Comparison of ENCODE assay signal across 1 cellular context in the genomic region with DNA sequence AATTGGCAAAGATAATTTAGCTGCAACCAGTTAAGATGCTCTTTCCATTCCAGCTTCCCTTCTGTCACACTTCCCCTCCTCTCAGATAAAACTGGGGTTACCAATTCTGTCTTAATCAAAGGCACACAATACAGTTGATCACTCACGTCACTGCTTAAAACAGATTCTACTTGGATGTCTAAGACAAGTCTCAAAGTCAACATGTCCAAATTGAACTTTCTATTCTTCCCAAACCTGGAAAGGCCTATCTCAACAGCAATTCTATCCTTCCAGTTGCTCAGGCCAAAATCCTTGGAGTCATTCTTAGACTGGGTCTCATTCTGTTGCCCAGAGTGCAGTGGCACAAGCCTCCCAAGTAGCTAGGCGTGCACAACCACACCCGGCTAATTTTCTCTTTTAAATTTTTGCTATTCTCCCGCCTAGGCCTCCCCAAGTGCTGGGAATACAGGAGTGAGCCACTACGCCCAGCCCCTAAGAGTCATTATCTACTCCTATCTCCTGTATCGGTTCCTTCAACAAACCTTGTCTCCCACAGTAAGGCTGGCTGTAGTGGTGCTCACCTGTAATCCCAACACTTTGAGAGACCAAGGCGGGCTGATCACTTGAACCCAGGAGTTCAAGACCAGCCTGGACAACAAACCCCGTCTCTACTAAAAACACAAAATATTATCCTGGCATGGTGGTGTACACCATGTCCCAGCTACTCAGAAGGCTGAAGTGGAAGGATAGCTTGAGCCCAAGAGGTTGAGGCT.
TF ChIP-seq lines count a peak whose summit lies in the region.

No MANE protein-coding gene starts in this region.

TF ChIP-seq in WTC11, 78 proteins besides CTCF, POLR2A, EP300 and RAD21 (continued from another document and continues in another):
- TF ChIP-seq, protein P1, sequence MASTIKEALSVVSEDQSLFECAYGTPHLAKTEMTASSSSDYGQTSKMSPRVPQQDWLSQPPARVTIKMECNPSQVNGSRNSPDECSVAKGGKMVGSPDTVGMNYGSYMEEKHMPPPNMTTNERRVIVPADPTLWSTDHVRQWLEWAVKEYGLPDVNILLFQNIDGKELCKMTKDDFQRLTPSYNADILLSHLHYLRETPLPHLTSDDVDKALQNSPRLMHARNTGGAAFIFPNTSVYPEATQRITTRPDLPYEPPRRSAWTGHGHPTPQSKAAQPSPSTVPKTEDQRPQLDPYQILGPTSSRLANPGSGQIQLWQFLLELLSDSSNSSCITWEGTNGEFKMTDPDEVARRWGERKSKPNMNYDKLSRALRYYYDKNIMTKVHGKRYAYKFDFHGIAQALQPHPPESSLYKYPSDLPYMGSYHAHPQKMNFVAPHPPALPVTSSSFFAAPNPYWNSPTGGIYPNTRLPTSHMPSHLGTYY (CRISPR knock-in tag; IDR thresholded peaks at IDR 0.05) = peak; percentile 86; the same call in 1 of the 2 replicates
- TF ChIP-seq ZNF671 (CRISPR knock-in tag; IDR thresholded peaks at IDR 0.05) = peak; percentile 66
- TF ChIP-seq CBFB (CRISPR knock-in tag; IDR thresholded peaks at IDR 0.05; ENCODE audit: low read depth) = no peak
- TF ChIP-seq ETV6 (CRISPR knock-in tag; IDR thresholded peaks at IDR 0.05) = no peak
- TF ChIP-seq, protein P2, sequence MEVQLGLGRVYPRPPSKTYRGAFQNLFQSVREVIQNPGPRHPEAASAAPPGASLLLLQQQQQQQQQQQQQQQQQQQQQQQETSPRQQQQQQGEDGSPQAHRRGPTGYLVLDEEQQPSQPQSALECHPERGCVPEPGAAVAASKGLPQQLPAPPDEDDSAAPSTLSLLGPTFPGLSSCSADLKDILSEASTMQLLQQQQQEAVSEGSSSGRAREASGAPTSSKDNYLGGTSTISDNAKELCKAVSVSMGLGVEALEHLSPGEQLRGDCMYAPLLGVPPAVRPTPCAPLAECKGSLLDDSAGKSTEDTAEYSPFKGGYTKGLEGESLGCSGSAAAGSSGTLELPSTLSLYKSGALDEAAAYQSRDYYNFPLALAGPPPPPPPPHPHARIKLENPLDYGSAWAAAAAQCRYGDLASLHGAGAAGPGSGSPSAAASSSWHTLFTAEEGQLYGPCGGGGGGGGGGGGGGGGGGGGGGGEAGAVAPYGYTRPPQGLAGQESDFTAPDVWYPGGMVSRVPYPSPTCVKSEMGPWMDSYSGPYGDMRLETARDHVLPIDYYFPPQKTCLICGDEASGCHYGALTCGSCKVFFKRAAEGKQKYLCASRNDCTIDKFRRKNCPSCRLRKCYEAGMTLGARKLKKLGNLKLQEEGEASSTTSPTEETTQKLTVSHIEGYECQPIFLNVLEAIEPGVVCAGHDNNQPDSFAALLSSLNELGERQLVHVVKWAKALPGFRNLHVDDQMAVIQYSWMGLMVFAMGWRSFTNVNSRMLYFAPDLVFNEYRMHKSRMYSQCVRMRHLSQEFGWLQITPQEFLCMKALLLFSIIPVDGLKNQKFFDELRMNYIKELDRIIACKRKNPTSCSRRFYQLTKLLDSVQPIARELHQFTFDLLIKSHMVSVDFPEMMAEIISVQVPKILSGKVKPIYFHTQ (CRISPR knock-in tag; IDR thresholded peaks at IDR 0.05) = peak; percentile 88
- TF ChIP-seq, protein P3, sequence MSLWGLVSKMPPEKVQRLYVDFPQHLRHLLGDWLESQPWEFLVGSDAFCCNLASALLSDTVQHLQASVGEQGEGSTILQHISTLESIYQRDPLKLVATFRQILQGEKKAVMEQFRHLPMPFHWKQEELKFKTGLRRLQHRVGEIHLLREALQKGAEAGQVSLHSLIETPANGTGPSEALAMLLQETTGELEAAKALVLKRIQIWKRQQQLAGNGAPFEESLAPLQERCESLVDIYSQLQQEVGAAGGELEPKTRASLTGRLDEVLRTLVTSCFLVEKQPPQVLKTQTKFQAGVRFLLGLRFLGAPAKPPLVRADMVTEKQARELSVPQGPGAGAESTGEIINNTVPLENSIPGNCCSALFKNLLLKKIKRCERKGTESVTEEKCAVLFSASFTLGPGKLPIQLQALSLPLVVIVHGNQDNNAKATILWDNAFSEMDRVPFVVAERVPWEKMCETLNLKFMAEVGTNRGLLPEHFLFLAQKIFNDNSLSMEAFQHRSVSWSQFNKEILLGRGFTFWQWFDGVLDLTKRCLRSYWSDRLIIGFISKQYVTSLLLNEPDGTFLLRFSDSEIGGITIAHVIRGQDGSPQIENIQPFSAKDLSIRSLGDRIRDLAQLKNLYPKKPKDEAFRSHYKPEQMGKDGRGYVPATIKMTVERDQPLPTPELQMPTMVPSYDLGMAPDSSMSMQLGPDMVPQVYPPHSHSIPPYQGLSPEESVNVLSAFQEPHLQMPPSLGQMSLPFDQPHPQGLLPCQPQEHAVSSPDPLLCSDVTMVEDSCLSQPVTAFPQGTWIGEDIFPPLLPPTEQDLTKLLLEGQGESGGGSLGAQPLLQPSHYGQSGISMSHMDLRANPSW (CRISPR knock-in tag; conservative IDR thresholded peaks at IDR 0.05; ENCODE audit: low read depth) = no peak
- no peak for TF ChIP-seq TP53 (CRISPR knock-in tag; IDR thresholded peaks at IDR 0.05)
- TF ChIP-seq PRRX2 (CRISPR knock-in tag; IDR thresholded peaks at IDR 0.05) = peak; percentile 7
- TF ChIP-seq SMAD3 (CRISPR knock-in tag; IDR thresholded peaks at IDR 0.05; ENCODE audit: borderline replicate concordance) = no peak; the same call in 1 of the 2 replicates
- TF ChIP-seq, protein P4, sequence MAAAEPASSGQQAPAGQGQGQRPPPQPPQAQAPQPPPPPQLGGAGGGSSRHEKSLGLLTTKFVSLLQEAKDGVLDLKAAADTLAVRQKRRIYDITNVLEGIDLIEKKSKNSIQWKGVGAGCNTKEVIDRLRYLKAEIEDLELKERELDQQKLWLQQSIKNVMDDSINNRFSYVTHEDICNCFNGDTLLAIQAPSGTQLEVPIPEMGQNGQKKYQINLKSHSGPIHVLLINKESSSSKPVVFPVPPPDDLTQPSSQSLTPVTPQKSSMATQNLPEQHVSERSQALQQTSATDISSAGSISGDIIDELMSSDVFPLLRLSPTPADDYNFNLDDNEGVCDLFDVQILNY (CRISPR knock-in tag; IDR thresholded peaks at IDR 0.05) = no peak
- TF ChIP-seq, protein P5, sequence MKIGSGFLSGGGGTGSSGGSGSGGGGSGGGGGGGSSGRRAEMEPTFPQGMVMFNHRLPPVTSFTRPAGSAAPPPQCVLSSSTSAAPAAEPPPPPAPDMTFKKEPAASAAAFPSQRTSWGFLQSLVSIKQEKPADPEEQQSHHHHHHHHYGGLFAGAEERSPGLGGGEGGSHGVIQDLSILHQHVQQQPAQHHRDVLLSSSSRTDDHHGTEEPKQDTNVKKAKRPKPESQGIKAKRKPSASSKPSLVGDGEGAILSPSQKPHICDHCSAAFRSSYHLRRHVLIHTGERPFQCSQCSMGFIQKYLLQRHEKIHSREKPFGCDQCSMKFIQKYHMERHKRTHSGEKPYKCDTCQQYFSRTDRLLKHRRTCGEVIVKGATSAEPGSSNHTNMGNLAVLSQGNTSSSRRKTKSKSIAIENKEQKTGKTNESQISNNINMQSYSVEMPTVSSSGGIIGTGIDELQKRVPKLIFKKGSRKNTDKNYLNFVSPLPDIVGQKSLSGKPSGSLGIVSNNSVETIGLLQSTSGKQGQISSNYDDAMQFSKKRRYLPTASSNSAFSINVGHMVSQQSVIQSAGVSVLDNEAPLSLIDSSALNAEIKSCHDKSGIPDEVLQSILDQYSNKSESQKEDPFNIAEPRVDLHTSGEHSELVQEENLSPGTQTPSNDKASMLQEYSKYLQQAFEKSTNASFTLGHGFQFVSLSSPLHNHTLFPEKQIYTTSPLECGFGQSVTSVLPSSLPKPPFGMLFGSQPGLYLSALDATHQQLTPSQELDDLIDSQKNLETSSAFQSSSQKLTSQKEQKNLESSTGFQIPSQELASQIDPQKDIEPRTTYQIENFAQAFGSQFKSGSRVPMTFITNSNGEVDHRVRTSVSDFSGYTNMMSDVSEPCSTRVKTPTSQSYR (CRISPR knock-in tag; IDR thresholded peaks at IDR 0.05) = no peak
- no peak for TF ChIP-seq NR3C1 (CRISPR knock-in tag; conservative IDR thresholded peaks at IDR 0.05; ENCODE audit: low read depth)
- TF ChIP-seq SOX15 (CRISPR knock-in tag; IDR thresholded peaks at IDR 0.05) = no peak
- TF ChIP-seq, protein P6, sequence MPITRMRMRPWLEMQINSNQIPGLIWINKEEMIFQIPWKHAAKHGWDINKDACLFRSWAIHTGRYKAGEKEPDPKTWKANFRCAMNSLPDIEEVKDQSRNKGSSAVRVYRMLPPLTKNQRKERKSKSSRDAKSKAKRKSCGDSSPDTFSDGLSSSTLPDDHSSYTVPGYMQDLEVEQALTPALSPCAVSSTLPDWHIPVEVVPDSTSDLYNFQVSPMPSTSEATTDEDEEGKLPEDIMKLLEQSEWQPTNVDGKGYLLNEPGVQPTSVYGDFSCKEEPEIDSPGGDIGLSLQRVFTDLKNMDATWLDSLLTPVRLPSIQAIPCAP (CRISPR knock-in tag; IDR thresholded peaks at IDR 0.05) = no peak
- TF ChIP-seq IRF2 (CRISPR knock-in tag; IDR thresholded peaks at IDR 0.05; ENCODE audit: borderline replicate concordance, low read depth) = no peak
- TF ChIP-seq, protein P7, sequence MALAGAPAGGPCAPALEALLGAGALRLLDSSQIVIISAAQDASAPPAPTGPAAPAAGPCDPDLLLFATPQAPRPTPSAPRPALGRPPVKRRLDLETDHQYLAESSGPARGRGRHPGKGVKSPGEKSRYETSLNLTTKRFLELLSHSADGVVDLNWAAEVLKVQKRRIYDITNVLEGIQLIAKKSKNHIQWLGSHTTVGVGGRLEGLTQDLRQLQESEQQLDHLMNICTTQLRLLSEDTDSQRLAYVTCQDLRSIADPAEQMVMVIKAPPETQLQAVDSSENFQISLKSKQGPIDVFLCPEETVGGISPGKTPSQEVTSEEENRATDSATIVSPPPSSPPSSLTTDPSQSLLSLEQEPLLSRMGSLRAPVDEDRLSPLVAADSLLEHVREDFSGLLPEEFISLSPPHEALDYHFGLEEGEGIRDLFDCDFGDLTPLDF (CRISPR knock-in tag; IDR thresholded peaks at IDR 0.05) = no peak
- peak; percentile 6; the same call in 1 of the 2 replicates for TF ChIP-seq EMX1 (CRISPR knock-in tag; IDR thresholded peaks at IDR 0.05)
- TF ChIP-seq, protein P8, sequence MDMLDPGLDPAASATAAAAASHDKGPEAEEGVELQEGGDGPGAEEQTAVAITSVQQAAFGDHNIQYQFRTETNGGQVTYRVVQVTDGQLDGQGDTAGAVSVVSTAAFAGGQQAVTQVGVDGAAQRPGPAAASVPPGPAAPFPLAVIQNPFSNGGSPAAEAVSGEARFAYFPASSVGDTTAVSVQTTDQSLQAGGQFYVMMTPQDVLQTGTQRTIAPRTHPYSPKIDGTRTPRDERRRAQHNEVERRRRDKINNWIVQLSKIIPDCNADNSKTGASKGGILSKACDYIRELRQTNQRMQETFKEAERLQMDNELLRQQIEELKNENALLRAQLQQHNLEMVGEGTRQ (CRISPR knock-in tag; IDR thresholded peaks at IDR 0.05) = no peak
- TF ChIP-seq, protein P9, sequence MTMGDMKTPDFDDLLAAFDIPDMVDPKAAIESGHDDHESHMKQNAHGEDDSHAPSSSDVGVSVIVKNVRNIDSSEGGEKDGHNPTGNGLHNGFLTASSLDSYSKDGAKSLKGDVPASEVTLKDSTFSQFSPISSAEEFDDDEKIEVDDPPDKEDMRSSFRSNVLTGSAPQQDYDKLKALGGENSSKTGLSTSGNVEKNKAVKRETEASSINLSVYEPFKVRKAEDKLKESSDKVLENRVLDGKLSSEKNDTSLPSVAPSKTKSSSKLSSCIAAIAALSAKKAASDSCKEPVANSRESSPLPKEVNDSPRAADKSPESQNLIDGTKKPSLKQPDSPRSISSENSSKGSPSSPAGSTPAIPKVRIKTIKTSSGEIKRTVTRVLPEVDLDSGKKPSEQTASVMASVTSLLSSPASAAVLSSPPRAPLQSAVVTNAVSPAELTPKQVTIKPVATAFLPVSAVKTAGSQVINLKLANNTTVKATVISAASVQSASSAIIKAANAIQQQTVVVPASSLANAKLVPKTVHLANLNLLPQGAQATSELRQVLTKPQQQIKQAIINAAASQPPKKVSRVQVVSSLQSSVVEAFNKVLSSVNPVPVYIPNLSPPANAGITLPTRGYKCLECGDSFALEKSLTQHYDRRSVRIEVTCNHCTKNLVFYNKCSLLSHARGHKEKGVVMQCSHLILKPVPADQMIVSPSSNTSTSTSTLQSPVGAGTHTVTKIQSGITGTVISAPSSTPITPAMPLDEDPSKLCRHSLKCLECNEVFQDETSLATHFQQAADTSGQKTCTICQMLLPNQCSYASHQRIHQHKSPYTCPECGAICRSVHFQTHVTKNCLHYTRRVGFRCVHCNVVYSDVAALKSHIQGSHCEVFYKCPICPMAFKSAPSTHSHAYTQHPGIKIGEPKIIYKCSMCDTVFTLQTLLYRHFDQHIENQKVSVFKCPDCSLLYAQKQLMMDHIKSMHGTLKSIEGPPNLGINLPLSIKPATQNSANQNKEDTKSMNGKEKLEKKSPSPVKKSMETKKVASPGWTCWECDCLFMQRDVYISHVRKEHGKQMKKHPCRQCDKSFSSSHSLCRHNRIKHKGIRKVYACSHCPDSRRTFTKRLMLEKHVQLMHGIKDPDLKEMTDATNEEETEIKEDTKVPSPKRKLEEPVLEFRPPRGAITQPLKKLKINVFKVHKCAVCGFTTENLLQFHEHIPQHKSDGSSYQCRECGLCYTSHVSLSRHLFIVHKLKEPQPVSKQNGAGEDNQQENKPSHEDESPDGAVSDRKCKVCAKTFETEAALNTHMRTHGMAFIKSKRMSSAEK (CRISPR knock-in tag; IDR thresholded peaks at IDR 0.05; ENCODE audit: borderline replicate concordance) = peak; percentile 18; the same call in 1 of the 2 replicates
- TF ChIP-seq FOXK1 (CRISPR knock-in tag; IDR thresholded peaks at IDR 0.05) = no peak
- TF ChIP-seq, protein P10, sequence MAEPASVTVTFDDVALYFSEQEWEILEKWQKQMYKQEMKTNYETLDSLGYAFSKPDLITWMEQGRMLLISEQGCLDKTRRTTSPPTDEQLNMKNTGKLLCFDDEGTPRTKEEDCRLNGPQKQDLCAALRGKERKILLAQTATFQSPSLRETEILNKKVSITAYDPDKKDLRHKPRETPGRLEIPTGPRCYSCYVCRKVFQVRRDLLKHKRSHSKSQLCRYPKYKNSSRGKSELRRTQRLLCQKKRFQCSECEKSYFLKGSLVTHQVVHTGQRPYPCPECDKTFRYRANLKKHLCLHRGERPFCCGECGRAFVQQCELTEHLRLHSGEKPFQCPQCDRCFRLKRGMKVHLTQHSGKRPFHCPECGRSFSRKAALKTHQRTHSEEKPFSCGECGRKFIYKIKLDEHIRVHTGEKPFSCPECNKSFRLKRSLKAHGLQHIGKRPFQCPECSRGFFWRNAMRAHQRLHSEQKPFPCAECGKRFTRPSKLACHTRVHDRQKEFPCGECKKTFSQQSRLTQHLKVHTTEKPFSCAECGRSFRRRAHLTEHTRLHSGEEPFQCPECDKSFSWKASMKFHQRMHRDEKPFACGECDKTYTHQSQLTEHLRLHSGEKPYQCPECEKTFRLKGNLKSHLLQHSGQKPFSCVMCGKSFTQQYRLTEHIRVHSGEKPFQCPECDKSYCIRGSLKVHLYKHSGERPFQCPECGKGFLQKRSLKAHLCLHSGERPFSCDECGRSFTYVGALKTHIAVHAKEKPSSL (CRISPR knock-in tag; conservative IDR thresholded peaks at IDR 0.05) = peak; percentile 48; the same call in 1 of the 2 replicates
- TF ChIP-seq ZNF219 (CRISPR knock-in tag; IDR thresholded peaks at IDR 0.05; ENCODE audit: borderline replicate concordance) = no peak
